1 cellular context compared by ENCODE assay signal in genomic region chr22:26658671-26659478, GRCh38.
TF ChIP-seq lines count a peak whose summit lies in the region.

No MANE protein-coding gene starts in this region.

TF ChIP-seq in HEK293, 187 proteins besides CTCF, POLR2A, EP300 and RAD21 (continued from another document and continues in another):
- TF ChIP-seq ZNF791 (tag by site-specific recombination; IDR thresholded peaks at IDR 0.05) (no peak), ZNF561 (tag by site-specific recombination; IDR thresholded peaks at IDR 0.05; ENCODE audit: borderline replicate concordance) (no peak), ZNF530 (tag by site-specific recombination; IDR thresholded peaks at IDR 0.05; ENCODE audit: low read depth) (no peak), ZNF660 (tag by site-specific recombination; IDR thresholded peaks at IDR 0.05) (peak; percentile 44; the same call in 1 of the 2 replicates), ZNF510 (tag by site-specific recombination; IDR thresholded peaks at IDR 0.05; ENCODE audit: insufficient replicate concordance) (no peak), GLI4 (tag by site-specific recombination; IDR thresholded peaks at IDR 0.05) (no peak), ZNF76 (tag by site-specific recombination; IDR thresholded peaks at IDR 0.05; ENCODE audit: borderline replicate concordance, low read depth) (peak; percentile 51; the same call in 1 of the 2 replicates), MEIS1 (CRISPR knock-in tag; IDR thresholded peaks at IDR 0.05; ENCODE audit: borderline replicate concordance) (no peak), ZNF639 (tag by site-specific recombination; IDR thresholded peaks at IDR 0.05) (peak; percentile 41; the same call in 1 of the 2 replicates), ATF2 (tag by site-specific recombination; IDR thresholded peaks at IDR 0.05; ENCODE audit: low read depth) (no peak), ELK4 (IDR thresholded peaks at IDR 0.05; ENCODE audit: borderline replicate concordance, low read depth, low read length) (no peak), ZFP37 (tag by site-specific recombination; IDR thresholded peaks at IDR 0.05) (no peak), ZNF366 (tag by site-specific recombination; conservative IDR thresholded peaks at IDR 0.05) (peak; percentile 47), ZNF776 (tag by site-specific recombination; IDR thresholded peaks at IDR 0.05; ENCODE audit: borderline replicate concordance) (no peak), ZNF600 (tag by site-specific recombination; IDR thresholded peaks at IDR 0.05) (peak; percentile 97), ZNF302 (tag by site-specific recombination; IDR thresholded peaks at IDR 0.05; ENCODE audit: low read depth) (no peak), KLF7 (tag by site-specific recombination; IDR thresholded peaks at IDR 0.05; ENCODE audit: borderline replicate concordance) (peak; percentile 66; the same call in 1 of the 2 replicates), ZNF707 (tag by site-specific recombination; IDR thresholded peaks at IDR 0.05) (no peak), ZNF18 (tag by site-specific recombination; IDR thresholded peaks at IDR 0.05) (no peak), SCRT2 (tag by site-specific recombination; IDR thresholded peaks at IDR 0.05) (peak; percentile 93), ZBTB48 (tag by site-specific recombination; IDR thresholded peaks at IDR 0.05) (0 out of 2 replicates have a peak, but pooled peaks have one; percentile 58), PRDM1 (tag by site-specific recombination; IDR thresholded peaks at IDR 0.05) (peak; percentile 64; the same call in 1 of the 2 replicates), ZSCAN23 (tag by site-specific recombination; IDR thresholded peaks at IDR 0.05) (0 out of 2 replicates have a peak, but pooled peaks have one; percentile 6), PRDM10 (tag by site-specific recombination; IDR thresholded peaks at IDR 0.05) (peak; percentile 82), ZNF362 (tag by site-specific recombination; IDR thresholded peaks at IDR 0.05) (no peak), ZNF560 (tag by site-specific recombination; IDR thresholded peaks at IDR 0.05; ENCODE audit: borderline replicate concordance) (no peak), OSR2 (tag by site-specific recombination; IDR thresholded peaks at IDR 0.05) (no peak), ZNF341 (tag by site-specific recombination; IDR thresholded peaks at IDR 0.05; ENCODE audit: low read depth) (peak; percentile 95), PRDM4 (tag by site-specific recombination; IDR thresholded peaks at IDR 0.05) (no peak), IKZF3 (tag by site-specific recombination; IDR thresholded peaks at IDR 0.05) (peak; percentile 86), ZNF350 (tag by site-specific recombination; IDR thresholded peaks at IDR 0.05) (no peak), ZNF398 (tag by site-specific recombination; IDR thresholded peaks at IDR 0.05) (peak; percentile 92), ZNF184 (tag by site-specific recombination; IDR thresholded peaks at IDR 0.05) (no peak), ZNF830 (tag by site-specific recombination; IDR thresholded peaks at IDR 0.05; ENCODE audit: low read depth) (no peak), HIC1 (tag by site-specific recombination; IDR thresholded peaks at IDR 0.05) (peak; percentile 84), ZNF248 (tag by site-specific recombination; IDR thresholded peaks at IDR 0.05) (no peak), ZNF449 (tag by site-specific recombination; IDR thresholded peaks at IDR 0.05) (no peak), ZNF677 (tag by site-specific recombination; IDR thresholded peaks at IDR 0.05) (no peak), ZNF433 (tag by site-specific recombination; IDR thresholded peaks at IDR 0.05; ENCODE audit: low read depth) (no peak), KLF9 (tag by site-specific recombination; IDR thresholded peaks at IDR 0.05; ENCODE audit: low read depth) (no peak; the same call in none of the 2 replicates), ZBTB17 (tag by site-specific recombination; IDR thresholded peaks at IDR 0.05) (peak; percentile 83), ZEB2 (tag by site-specific recombination; IDR thresholded peaks at IDR 0.05) (peak; percentile 83), EGR2 (tag by site-specific recombination; IDR thresholded peaks at IDR 0.05; ENCODE audit: low read depth) (peak; percentile 66; the same call in 1 of the 2 replicates), SP7 (tag by site-specific recombination; IDR thresholded peaks at IDR 0.05) (peak; percentile 94), ZNF324 (tag by site-specific recombination; IDR thresholded peaks at IDR 0.05) (peak; percentile 35; the same call in 1 of the 2 replicates)
